Comparison of ENCODE assay signal across 8 cellular contexts in the genomic region with DNA sequence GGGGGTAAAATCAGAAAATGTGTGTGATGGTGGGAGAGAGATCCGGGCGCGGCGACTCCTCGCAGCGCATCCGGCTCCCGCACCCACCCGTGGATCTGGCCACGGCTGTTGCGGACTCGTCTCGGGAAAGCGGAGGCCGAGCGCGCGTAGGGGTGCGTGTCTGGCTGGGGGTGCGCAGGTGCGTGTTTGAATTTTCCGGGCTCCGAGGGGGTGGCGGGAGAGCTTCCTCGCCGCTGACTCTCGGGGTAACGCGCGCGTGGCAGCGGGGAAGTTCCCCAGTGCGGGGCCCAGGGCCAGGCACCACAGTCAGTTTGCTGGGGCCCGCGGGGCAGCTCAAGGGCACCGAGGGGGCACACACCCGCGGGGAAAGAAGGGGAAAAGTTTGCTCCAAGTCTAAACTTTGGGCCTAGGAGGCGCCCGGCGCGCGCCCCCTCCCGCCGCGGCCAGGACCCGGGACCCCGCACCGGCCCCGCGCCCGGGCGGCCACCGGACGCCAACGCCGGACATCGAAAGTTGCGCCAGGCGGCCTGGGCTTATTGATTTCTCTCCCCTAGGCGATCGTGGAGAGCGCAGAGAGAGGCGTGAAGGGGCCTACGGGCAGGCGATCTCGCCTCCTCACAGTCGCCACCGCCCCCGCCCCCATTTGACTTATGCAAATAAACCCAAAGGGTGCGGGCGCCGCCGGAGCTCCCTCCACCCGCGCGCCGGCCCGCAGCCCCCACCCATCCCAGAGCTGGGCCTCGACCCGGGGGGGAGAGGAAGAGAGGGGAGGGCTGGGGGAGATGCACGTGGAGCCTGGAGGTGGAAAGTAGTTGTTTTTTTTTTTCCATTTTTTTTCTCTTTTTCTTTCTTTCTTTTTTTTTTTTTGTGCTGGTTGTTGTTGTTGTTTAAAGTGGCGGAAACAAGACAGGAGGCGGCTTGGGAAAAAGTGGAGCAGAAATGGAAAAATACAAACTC. TPM values are rescaled to one million over a fixed set of nuclear protein-coding genes. Genes with fewer than 3 reads are reported as not detected.
A peak's percentile ranks its signal among the peaks of the same experiment; 100 is the strongest.
DNase-seq lines count a peak whose midpoint lies in the region; ATAC-seq, FAIRE-seq and TF ChIP-seq lines count a peak whose summit lies in the region.

No MANE protein-coding gene starts in this region.

- in situ Hi-C loops in SK-MEL-5 (cut with HindIII; ENCODE audit: low pct_unique_long_range_greater_than_20kb, low sequenced_read_pairs): no loop called here

- no peaks in the 10 kb centered on the region for H3K9me3 Mint-ChIP-seq in activated naive CD8-positive, alpha-beta T cell treated with anti-CD3 and anti-CD28 coated beads for 36 hours

- peaks cover 4% of the 10 kb centered on the region for H3K27me3 Mint-ChIP-seq in activated naive CD8-positive, alpha-beta T cell treated with anti-CD3 and anti-CD28 coated beads for 36 hours

- H3K27ac ChIP-seq in left ventricle myocardium inferior (replicated peaks): peak overlapping the region; percentile 99

- intact Hi-C loops in left ventricle myocardium inferior (cut with micrococcal nuclease): loop anchor here (10.0 kb wide), 3 partner anchors 188 to 598 kb away; no protein-coding TSS in a partner anchor
- intact Hi-C loops in posterior cingulate gyrus (cut with DNase I): loop anchor here (2.0 to 10.0 kb wide), 4 partner anchors 41 to 521 kb away; no protein-coding TSS in a partner anchor

- H3K4me3 Mint-ChIP-seq in activated naive CD8-positive, alpha-beta T cell treated with anti-CD3 and anti-CD28 coated beads for 36 hours: peak overlapping the region; percentile 96

- peak overlapping the region; percentile 98 for H3K27ac Mint-ChIP-seq in activated naive CD8-positive, alpha-beta T cell treated with anti-CD3 and anti-CD28 coated beads for 36 hours

- H3K36me3 ChIP-seq in left ventricle myocardium inferior: no peaks in the 10 kb centered on the region

- H3K4me3 ChIP-seq in HFF-Myc (replicated peaks; ENCODE audit: low read depth, low read length): peak overlapping the region; percentile 63
- H3K4me3 ChIP-seq in left ventricle myocardium inferior: peak overlapping the region; percentile 88

- DNase-seq in C1 segment of cervical spinal cord (lab: John Stamatoyannopoulos, UW): peak in 12 of 14 donors; percentile 32 to 80 (median 58)
- no peak for DNase-seq in HFF-Myc (ENCODE audit: extremely low read depth, low read depth)
- peak; percentile 32 for DNase-seq in SK-MEL-5 (ENCODE audit: low read depth, low spot score)
- peak; percentile 76 for DNase-seq in activated naive CD8-positive, alpha-beta T cell treated with anti-CD3 and anti-CD28 coated beads for 36 hours
- DNase-seq in left ventricle myocardium inferior: peak; percentile 84
- peak; percentile 33 to 91 (median 50) for DNase-seq in posterior cingulate gyrus
- DNase-seq in urothelium cell line (ENCODE audit: low spot score): peak; percentile 44

- H3K4me1 Mint-ChIP-seq in activated naive CD8-positive, alpha-beta T cell treated with anti-CD3 and anti-CD28 coated beads for 36 hours: peaks cover 60% of the 10 kb centered on the region

- TF ChIP-seq CTCF in HFF-Myc (IDR thresholded peaks at IDR 0.05; ENCODE audit: low read depth, low read length, missing control alignments) (no peak), left ventricle myocardium inferior (IDR thresholded peaks at IDR 0.05; ENCODE audit: borderline replicate concordance) (no peak)

- H3K27me3 ChIP-seq in left ventricle myocardium inferior (ENCODE audit: low read depth): no peaks in the 10 kb centered on the region

- H3K9me3 ChIP-seq in left ventricle myocardium inferior (replicated peaks): no peaks in the 10 kb centered on the region

- ATAC-seq in HG03025 (IDR thresholded peaks at IDR 0.05; ENCODE audit: low FRiP score, unreplicated experiment): no peak

- H3K36me3 Mint-ChIP-seq in activated naive CD8-positive, alpha-beta T cell treated with anti-CD3 and anti-CD28 coated beads for 36 hours: peaks cover 34% of the 10 kb centered on the region

- FAIRE-seq in urothelium cell line (lab: Jason Lieb, UNC): no peak

- peaks cover 71% of the 10 kb centered on the region for H3K4me1 ChIP-seq in left ventricle myocardium inferior

RNA-seq across cellular contexts. Expression of gene FOXP1, which starts 0.6 kb away (rescaled TPM):
- total RNA-seq in SK-MEL-5 (2014; rRNA removed; shearing (Covaris generic)): 5.8 and 6.5 TPM in 2 replicates
- polyA plus RNA-seq in SK-MEL-5 (2015; cell fraction: cytosol; rRNA removed): 6.3 and 9.0 TPM in 2 replicates
- 8.2 and 12.7 TPM in 2 replicates for polyA plus RNA-seq in SK-MEL-5 (2015; cell fraction: nucleus; rRNA removed)
- 100 to 1,000 TPM; 203 to 205 TPM for total RNA-seq in activated naive CD8-positive, alpha-beta T cell treated with anti-CD3 and anti-CD28 coated beads for 36 hours
- 41.2 TPM for total RNA-seq in left ventricle myocardium inferior
